15 cellular contexts compared by ENCODE assay signal in the genomic region with DNA sequence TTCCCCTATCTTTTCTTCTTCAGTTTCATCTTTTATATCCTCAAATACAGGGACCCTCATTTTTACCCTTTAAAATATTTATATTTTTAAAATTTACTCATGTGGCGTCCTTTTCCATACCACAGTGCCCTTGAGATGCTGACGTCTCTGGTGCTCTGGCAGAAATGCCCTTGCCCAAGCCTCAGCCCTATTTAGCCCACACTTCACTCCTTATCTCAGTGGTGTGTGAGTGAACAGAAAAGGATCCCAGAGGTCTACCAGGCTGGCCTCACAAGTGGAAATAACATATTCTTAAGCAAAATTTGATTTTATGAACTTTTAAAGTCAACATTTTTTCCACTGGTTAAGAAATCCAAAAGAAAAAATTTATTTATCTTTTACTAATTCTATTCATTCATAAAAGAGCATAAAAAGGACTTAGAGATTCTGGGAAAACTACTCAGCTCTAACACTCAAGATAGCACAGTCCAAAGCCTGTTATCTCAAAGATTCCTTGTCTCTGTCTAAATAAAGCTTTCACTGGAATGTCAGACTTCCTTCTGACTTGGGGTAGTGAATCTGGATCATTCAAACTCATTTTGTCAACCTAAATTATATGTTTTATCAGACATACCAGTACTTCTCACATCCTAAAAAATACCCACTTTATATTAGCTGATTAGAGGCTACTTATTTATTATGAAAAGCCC. TPM values are rescaled to one million over a fixed set of nuclear protein-coding genes. Genes with fewer than 3 reads are reported as not detected.
DNase-seq lines count a peak whose midpoint lies in the region; ATAC-seq and TF ChIP-seq lines count a peak whose summit lies in the region.
"Had no signal": no experiment of that assay in that cellular context is flagged by ENCODE, and none has a peak within 500 bp of the region (broad histone marks: within the 10 kb centered on the region; RNA-seq: fewer than 3 reads in every experiment).

A gene with protein sequence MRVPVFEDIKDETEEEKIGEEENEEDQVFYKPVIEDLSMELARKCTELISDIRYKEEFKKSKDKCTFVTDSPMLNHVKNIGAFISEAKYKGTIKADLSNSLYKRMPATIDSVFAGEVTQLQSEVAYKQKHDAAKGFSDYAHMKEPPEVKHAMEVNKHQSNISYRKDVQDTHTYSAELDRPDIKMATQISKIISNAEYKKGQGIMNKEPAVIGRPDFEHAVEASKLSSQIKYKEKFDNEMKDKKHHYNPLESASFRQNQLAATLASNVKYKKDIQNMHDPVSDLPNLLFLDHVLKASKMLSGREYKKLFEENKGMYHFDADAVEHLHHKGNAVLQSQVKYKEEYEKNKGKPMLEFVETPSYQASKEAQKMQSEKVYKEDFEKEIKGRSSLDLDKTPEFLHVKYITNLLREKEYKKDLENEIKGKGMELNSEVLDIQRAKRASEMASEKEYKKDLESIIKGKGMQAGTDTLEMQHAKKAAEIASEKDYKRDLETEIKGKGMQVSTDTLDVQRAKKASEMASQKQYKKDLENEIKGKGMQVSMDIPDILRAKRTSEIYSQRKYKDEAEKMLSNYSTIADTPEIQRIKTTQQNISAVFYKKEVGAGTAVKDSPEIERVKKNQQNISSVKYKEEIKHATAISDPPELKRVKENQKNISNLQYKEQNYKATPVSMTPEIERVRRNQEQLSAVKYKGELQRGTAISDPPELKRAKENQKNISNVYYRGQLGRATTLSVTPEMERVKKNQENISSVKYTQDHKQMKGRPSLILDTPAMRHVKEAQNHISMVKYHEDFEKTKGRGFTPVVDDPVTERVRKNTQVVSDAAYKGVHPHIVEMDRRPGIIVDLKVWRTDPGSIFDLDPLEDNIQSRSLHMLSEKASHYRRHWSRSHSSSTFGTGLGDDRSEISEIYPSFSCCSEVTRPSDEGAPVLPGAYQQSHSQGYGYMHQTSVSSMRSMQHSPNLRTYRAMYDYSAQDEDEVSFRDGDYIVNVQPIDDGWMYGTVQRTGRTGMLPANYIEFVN (minus strand): TSS at position 166 of the 689 bp plus-strand sequence. CDS start 106 bp downstream, at position 60.

- no peaks in the 10 kb centered on the region for H3K27me3 Mint-ChIP-seq in activated naive CD8-positive, alpha-beta T cell treated with anti-CD3 and anti-CD28 coated beads, Interleukin-2, amount 50 U/mL, for 24 hours

- H3K36me3 ChIP-seq in breast epithelium (no peaks in the 10 kb centered on the region), left ventricle myocardium inferior (peaks cover 6% of the 10 kb centered on the region)
- H3K36me3 ChIP-seq: BLaER1 treated with 17β-estradiol and CSF1 and Interleukin-3, amounts not matched to agents 10 nM and 100 nM; stomach had no signal

- ATAC-seq in HG03521 (IDR thresholded peaks at IDR 0.05; ENCODE audit: unreplicated experiment), result no peak
- ATAC-seq in activated naive CD8-positive, alpha-beta T cell treated with anti-CD3 and anti-CD28 coated beads, Interleukin-2, amount 50 U/mL, for 24 hours, result no peak
- ATAC-seq: T-cell had no signal

- no peak within 1 kb of the TSS for H3K27ac ChIP-seq in breast epithelium
- H3K27ac ChIP-seq in left ventricle myocardium inferior (replicated peaks), result peak within 1 kb of the TSS; percentile 91
- H3K27ac ChIP-seq: BLaER1 treated with 17β-estradiol and CSF1 and Interleukin-3, amounts not matched to agents 10 nM and 100 nM; stomach had no signal

- H3K9me3 Mint-ChIP-seq in activated naive CD8-positive, alpha-beta T cell treated with anti-CD3 and anti-CD28 coated beads, Interleukin-2, amount 50 U/mL, for 24 hours, result no peaks in the 10 kb centered on the region

- H3K9me3 ChIP-seq in breast epithelium (no peaks in the 10 kb centered on the region), left ventricle myocardium inferior (replicated peaks) (no peaks in the 10 kb centered on the region)
- H3K9me3 ChIP-seq: BLaER1 treated with 17β-estradiol and CSF1 and Interleukin-3, amounts not matched to agents 10 nM and 100 nM; stomach had no signal

- intact Hi-C loops in breast epithelium (cut with DNase I; ENCODE audit: low total_unique reads) (no loop called here), left ventricle myocardium inferior (cut with micrococcal nuclease) (no loop called here)

- DNase-seq in breast epithelium (ENCODE audit: low spot score in 2 of 2) (no peak), left ventricle myocardium inferior (peak; percentile 29), occipital lobe (lab: John Stamatoyannopoulos, UW) (no peak), T1000 (lab: John Stamatoyannopoulos, UW) (no peak), NOMO-1 treated with DMSO at 0.1 percent for 48 hours (lab: John Stamatoyannopoulos, UW; ENCODE audit: unreplicated experiment) (no peak)
- no peak for DNase-seq in activated naive CD8-positive, alpha-beta T cell treated with anti-CD3 and anti-CD28 coated beads, Interleukin-2, amount 50 U/mL, for 24 hours
- DNase-seq: activated CD4-positive, CD25-positive, alpha-beta regulatory T cell; activated naive CD4-positive, alpha-beta T cell treated with anti-CD3 and anti-CD28 coated beads, Interleukin-2, amount 50 U/mL, for 16 hours; effector memory CD4-positive, alpha-beta T cell; NCI-H1092; stimulated activated CD4-positive, alpha-beta T cell treated with anti-CD3 and anti-CD28 coated beads, Interleukin-12 subunit alpha, Interleukin-12 subunit beta, amount 100 ng/mL, for 4 hours; stomach; T-cell had no signal

- H3K4me1 ChIP-seq in breast epithelium (no peaks in the 10 kb centered on the region), left ventricle myocardium inferior (peaks cover 12% of the 10 kb centered on the region)
- H3K4me1 ChIP-seq: BLaER1 treated with 17β-estradiol and CSF1 and Interleukin-3, amounts not matched to agents 10 nM and 100 nM; stomach had no signal

- no peak for TF ChIP-seq CTCF in breast epithelium (IDR thresholded peaks at IDR 0.05)
- TF ChIP-seq CTCF in left ventricle myocardium inferior (IDR thresholded peaks at IDR 0.05; ENCODE audit: borderline replicate concordance), result no peak

- H3K27me3 ChIP-seq in breast epithelium, result no peaks in the 10 kb centered on the region
- no peaks in the 10 kb centered on the region for H3K27me3 ChIP-seq in left ventricle myocardium inferior (ENCODE audit: low read depth)
- H3K27me3 ChIP-seq: BLaER1 treated with 17β-estradiol and CSF1 and Interleukin-3, amounts not matched to agents 10 nM and 100 nM; stomach had no signal

- TF ChIP-seq POLR2A in breast epithelium (IDR thresholded peaks at IDR 0.05), result no peak

- no peak within 1 kb of the TSS for H3K27ac Mint-ChIP-seq in activated naive CD8-positive, alpha-beta T cell treated with anti-CD3 and anti-CD28 coated beads, Interleukin-2, amount 50 U/mL, for 24 hours
- H3K27ac Mint-ChIP-seq: T-cell had no signal

- H3K4me3 Mint-ChIP-seq in activated naive CD8-positive, alpha-beta T cell treated with anti-CD3 and anti-CD28 coated beads, Interleukin-2, amount 50 U/mL, for 24 hours, result no peak within 1 kb of the TSS
- H3K4me3 Mint-ChIP-seq: T-cell had no signal

- H3K4me3 ChIP-seq in breast epithelium, result no peak within 1 kb of the TSS
- peak within 1 kb of the TSS; percentile 67 for H3K4me3 ChIP-seq in left ventricle myocardium inferior
- H3K4me3 ChIP-seq: BLaER1 treated with 17β-estradiol and CSF1 and Interleukin-3, amounts not matched to agents 10 nM and 100 nM; stomach had no signal

- no peaks in the 10 kb centered on the region for H3K36me3 Mint-ChIP-seq in activated naive CD8-positive, alpha-beta T cell treated with anti-CD3 and anti-CD28 coated beads, Interleukin-2, amount 50 U/mL, for 24 hours (ENCODE audit: low read depth)
- H3K36me3 Mint-ChIP-seq: T-cell had no signal

- H3K4me1 Mint-ChIP-seq in activated naive CD8-positive, alpha-beta T cell treated with anti-CD3 and anti-CD28 coated beads, Interleukin-2, amount 50 U/mL, for 24 hours, result no peaks in the 10 kb centered on the region
- H3K4me1 Mint-ChIP-seq: T-cell had no signal

RNA-seq across cellular contexts. Expression of the gene that starts here (rescaled TPM):
- total RNA-seq in breast epithelium, result 100 to 1,000 TPM in 1 of 3 donors, 10 to 100 TPM in 1, 1 to 10 TPM in 1; 3.8 to 313 (median 85.2) TPM
- 805 TPM for total RNA-seq in left ventricle myocardium inferior
- total RNA-seq in occipital lobe, result 61.1 TPM
